21 cellular contexts compared by ENCODE assay signal in the genomic region with DNA sequence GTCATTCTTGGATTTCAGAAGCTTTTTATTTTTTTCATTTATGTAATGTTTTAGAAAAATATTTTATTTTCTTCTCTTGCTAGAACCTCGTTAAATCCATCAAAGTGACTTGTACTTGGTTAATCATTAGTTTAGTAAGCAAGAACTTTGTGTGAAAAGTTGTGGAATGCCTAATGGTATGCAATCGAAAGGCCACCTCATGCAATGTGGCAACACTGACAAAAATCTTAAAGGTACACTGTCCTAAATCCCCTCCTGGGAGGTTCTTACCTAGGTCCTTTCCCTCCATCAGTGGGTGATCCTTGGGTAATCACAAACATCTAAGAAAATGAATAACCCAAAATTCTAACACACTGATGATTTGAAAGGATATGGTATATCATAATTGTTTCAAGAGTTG.
DNase-seq lines count a peak whose midpoint lies in the region; ATAC-seq and TF ChIP-seq lines count a peak whose summit lies in the region.
"Had no signal": no experiment of that assay in that cellular context is flagged by ENCODE, and none has a peak within 500 bp of the region (broad histone marks: within the 10 kb centered on the region; RNA-seq: fewer than 3 reads in every experiment).

No MANE protein-coding gene starts in this region.

- intact Hi-C loops in right lobe of liver (cut with DNase I) = no loop called here

- no peaks in the 10 kb centered on the region for H3K9me2 ChIP-seq in hepatocyte (replicated peaks; ENCODE audit: insufficient read depth)

- no peaks in the 10 kb centered on the region for H4K20me1 ChIP-seq in hepatocyte (ENCODE audit: insufficient read depth, poor library complexity, severe bottlenecking)

- H3K9me3 ChIP-seq in hepatocyte (ENCODE audit: low read depth) = no peaks in the 10 kb centered on the region
- no peaks in the 10 kb centered on the region for H3K9me3 ChIP-seq in right lobe of liver
- H3K9me3 ChIP-seq: BE2C, Peyer's patch, SJCRH30 had no signal

- no peaks in the 10 kb centered on the region for H3K36me3 ChIP-seq in hepatocyte (replicated peaks; ENCODE audit: insufficient read depth, low read depth)
- H3K36me3 ChIP-seq in right lobe of liver = no peaks in the 10 kb centered on the region
- H3K36me3 ChIP-seq: BE2C, Peyer's patch, SJCRH30 had no signal

- H3K27me3 ChIP-seq in hepatocyte = no peaks in the 10 kb centered on the region
- H3K27me3 ChIP-seq in right lobe of liver = no peaks in the 10 kb centered on the region
- H3K27me3 ChIP-seq: BE2C, Peyer's patch, SJCRH30 had no signal

- H3K4me3 ChIP-seq in hepatocyte (no peak overlapping the region), right lobe of liver (no peak overlapping the region)
- H3K4me3 ChIP-seq: GM12878, Peyer's patch, SJCRH30 had no signal

- H3K4me2 ChIP-seq in hepatocyte = no peak overlapping the region

- in situ Hi-C loops in ACHN (cut with HindIII; ENCODE audit: low pct_ligation_motif_present, low pct_unique_long_range_greater_than_20kb, low sequenced_read_pairs) = no loop called here

- H3K4me1 ChIP-seq in hepatocyte (ENCODE audit: insufficient read depth) = no peaks in the 10 kb centered on the region
- H3K4me1 ChIP-seq in right lobe of liver = peaks cover 0 to 5% (median 2%) of the 10 kb centered on the region in 4 donors
- H3K4me1 ChIP-seq: BE2C, Peyer's patch, SJCRH30 had no signal

- peak; percentile 36 for DNase-seq in ACHN
- peak; percentile 8 for DNase-seq in HuH-7.5 (ENCODE audit: low spot score)
- peak; percentile 16 for DNase-seq in hepatocyte (ENCODE audit: low spot score)
- DNase-seq in right lobe of liver = no peak
- no peak for DNase-seq in HT-29 (ENCODE audit: low spot score)
- DNase-seq in COR-L47 (lab: John Stamatoyannopoulos, UW) = no peak
- DNase-seq in NCI-H345 treated with DMSO at 0.1 percent for 48 hours (lab: John Stamatoyannopoulos, UW; ENCODE audit: unreplicated experiment) = no peak
- DNase-seq: BE2C, DND-41, H7, HFFc6, KG1, NCI-H1092, NCI-H1436, NCI-H187 treated with DMSO at 0.1 percent for 48 hours, NCI-H2107, NCI-H524, NCI-H774, Peyer's patch, SJCRH30 had no signal

- no peak overlapping the region for H3K27ac ChIP-seq in hepatocyte
- H3K27ac ChIP-seq in right lobe of liver = no peak overlapping the region
- H3K27ac ChIP-seq: Peyer's patch, SJCRH30 had no signal

- no peak for TF ChIP-seq POLR2A in right lobe of liver (IDR thresholded peaks at IDR 0.05)

- no peak for TF ChIP-seq CTCF in hepatocyte (IDR thresholded peaks at IDR 0.05; ENCODE audit: poor library complexity)
- no peak for TF ChIP-seq CTCF in right lobe of liver (IDR thresholded peaks at IDR 0.05)

- no peaks in the 10 kb centered on the region for H3K79me2 ChIP-seq in hepatocyte

- 59% methylated on average over 2 of the region's 2 CpGs for WGBS in hepatocyte (ENCODE audit: low lambda C conversion rate, missing lambda C conversion rate)
- 12% methylated on average over 2 of the region's 2 CpGs for WGBS in right lobe of liver (ENCODE audit: insufficient coverage, low coverage, low lambda C conversion rate, missing lambda C conversion rate)

- ATAC-seq in right lobe of liver = peak; percentile 59 to 95 (median 86)
- ATAC-seq: GM12878 had no signal

- H2AFZ ChIP-seq in hepatocyte = no peak overlapping the region

Comparison
In these comparisons a context has a peak if more than half of its experiments do, and no peak if none do; other contexts are left out.
1. DNase-seq: peak in ACHN (single experiment), HuH-7.5 (single experiment) and hepatocyte (single experiment); none in right lobe of liver (0 of 3), HT-29 (single experiment), COR-L47 (single experiment) and NCI-H345 treated with DMSO at 0.1 percent for 48 hours (single experiment).